In genomic region chr3:105593315-105593714, GRCh38 we compare ENCODE assay signal across 16 cellular contexts.
A peak's percentile ranks its signal among the peaks of the same experiment; 100 is the strongest.
DNase-seq lines count a peak whose midpoint lies in the region; ATAC-seq and TF ChIP-seq lines count a peak whose summit lies in the region.
"Had no signal": no experiment of that assay in that cellular context is flagged by ENCODE, and none has a peak within 500 bp of the region (broad histone marks: within the 10 kb centered on the region; RNA-seq: fewer than 3 reads in every experiment).

No MANE protein-coding gene starts in this region.

- 0 out of 2 replicates have a peak overlapping the region, but pooled peaks have one; percentile 56 for H4K91ac ChIP-seq in IMR-90 (ENCODE audit: insufficient read depth, low read depth, low read length)

- TF ChIP-seq POLR2A in IMR-90 (IDR thresholded peaks at IDR 0.05; ENCODE audit: low read depth, low read length) = no peak

- peaks cover 10% of the 10 kb centered on the region for H3K4me1 ChIP-seq in IMR-90 (ENCODE audit: control insufficient read depth, insufficient read depth, low read length)
- H3K4me1 ChIP-seq: BLaER1, Caco-2 had no signal

- ATAC-seq in IMR-90 (ENCODE audit: low read depth) (no peak), HG02642 (IDR thresholded peaks at IDR 0.05; ENCODE audit: poor library complexity, unreplicated experiment) (no peak), HG02798 (IDR thresholded peaks at IDR 0.05; ENCODE audit: poor library complexity, unreplicated experiment) (no peak)
- ATAC-seq: GM23338 had no signal

- no peak for TF ChIP-seq RAD21 in IMR-90 (IDR thresholded peaks at IDR 0.05; ENCODE audit: low read length)

- H4K5ac ChIP-seq in IMR-90 (ENCODE audit: low read depth, low read length) = no peak overlapping the region

- H2BK20ac ChIP-seq in IMR-90 (ENCODE audit: low read depth, low read length) = peak overlapping the region; percentile 93

- no peaks in the 10 kb centered on the region for H3K79me1 ChIP-seq in IMR-90 (ENCODE audit: low read depth in 1 of 2, low read length in 2 of 2)

- no peak overlapping the region; the same call in 1 of the 2 replicates for H3K27ac ChIP-seq in IMR-90 (ENCODE audit: insufficient read depth, low read length)
- H3K27ac ChIP-seq: BLaER1, HL-60 had no signal

- no peaks in the 10 kb centered on the region for H3K36me3 ChIP-seq in IMR-90 (ENCODE audit: control insufficient read depth, insufficient read depth, low read length)
- H3K36me3 ChIP-seq: BLaER1 had no signal

- peak overlapping the region; percentile 44; the same call in 2 of the 3 replicates for H2BK15ac ChIP-seq in IMR-90 (ENCODE audit: low read depth, low read length)

- no peak overlapping the region for H3K4me3 ChIP-seq in IMR-90 (ENCODE audit: insufficient read depth, low read depth, low read length)
- H3K4me3 ChIP-seq: BLaER1, GM23338 had no signal

- no peaks in the 10 kb centered on the region for H3K27me3 ChIP-seq in IMR-90 (ENCODE audit: control insufficient read depth, insufficient read depth, low read length)
- H3K27me3 ChIP-seq: BLaER1 had no signal

- H3K23ac ChIP-seq in IMR-90 (ENCODE audit: low read depth, low read length) = no peak overlapping the region

- peak overlapping the region; percentile 85; the same call in 1 of the 2 replicates for H2BK120ac ChIP-seq in IMR-90 (ENCODE audit: low read depth, low read length)

- H3K18ac ChIP-seq in IMR-90 (ENCODE audit: low read depth, low read length) = no peak overlapping the region; the same call in 1 of the 2 replicates

- in situ Hi-C loops in IMR-90 (cut with MboI; ENCODE audit: low sequenced_read_pairs) = no loop called here

- no peak overlapping the region for H2AFZ ChIP-seq in IMR-90 (replicated peaks; ENCODE audit: low read length, poor library complexity)
- H2AFZ ChIP-seq: GM23338 had no signal

- no peak overlapping the region for H3K4me2 ChIP-seq in IMR-90 (ENCODE audit: low read depth, low read length)
- H3K4me2 ChIP-seq: BLaER1, GM23338 had no signal

- WGBS in IMR-90 (ENCODE audit: extremely low coverage in 2 of 2, insufficient read length in 1 of 2), 2 experiments = 100% methylated on average over 2 of the region's 10 CpGs; no CpG with 5 or more reads in 1 of the 2 experiments

- intact Hi-C loops in IMR-90 (cut with micrococcal nuclease) = no loop called here
- intact Hi-C loops in posterior vena cava (cut with DNase I) = no loop called here

- H3K14ac ChIP-seq in IMR-90 (replicated peaks; ENCODE audit: low read depth, low read length) = no peak overlapping the region

- DNase-seq in NCI-H1436 (lab: John Stamatoyannopoulos, UW) (peak; percentile 63), NCI-H1436 treated with DMSO at 0.1 percent for 48 hours (lab: John Stamatoyannopoulos, UW) (no peak), IMR-90 (no peak), NCI-H2171 treated with DMSO at 0.1 percent for 48 hours (lab: John Stamatoyannopoulos, UW) (peak; percentile 6), posterior vena cava (ENCODE audit: low spot score) (peak; percentile 72)
- DNase-seq: 8988T; AML-193; Caco-2; CD8-positive, alpha-beta memory T cell; H7; KBM-7 had no signal

- H4K8ac ChIP-seq in IMR-90 (ENCODE audit: low read depth in 2 of 2, low read length in 2 of 2) = peak overlapping the region in 1 of 2 experiments; percentile 20; a peak in 1 of 4 replicates

- H3K9me3 ChIP-seq in IMR-90 (ENCODE audit: control insufficient read depth, insufficient read depth, low read length) = no peaks in the 10 kb centered on the region
- H3K9me3 ChIP-seq: BLaER1 had no signal

- no peak overlapping the region for H2AK9ac ChIP-seq in IMR-90 (replicated peaks; ENCODE audit: low read depth, low read length, poor library complexity)

- no peak overlapping the region for H3K9ac ChIP-seq in IMR-90 (ENCODE audit: low read depth, low read length)
- H3K9ac ChIP-seq: BLaER1 had no signal

- H3K56ac ChIP-seq in IMR-90 (ENCODE audit: extremely low read depth, insufficient read depth, low read length) = no peak overlapping the region; the same call in 1 of the 2 replicates

- peak overlapping the region; percentile 70; the same call in 1 of the 2 replicates for H3K4ac ChIP-seq in IMR-90 (ENCODE audit: low read depth, low read length)

- H2AK5ac ChIP-seq in IMR-90 (ENCODE audit: low read depth, low read length) = peak overlapping the region; percentile 74

- peaks cover 3% of the 10 kb centered on the region; the same call in 1 of the 2 replicates for H3K9me1 ChIP-seq in IMR-90 (ENCODE audit: insufficient read depth, low read length)

- H2BK5ac ChIP-seq in IMR-90 (ENCODE audit: low read depth, low read length, poor library complexity, severe bottlenecking) = peak overlapping the region; percentile 89

- TF ChIP-seq CTCF in IMR-90 (conservative IDR thresholded peaks at IDR 0.05; ENCODE audit: low read depth, low read length) = no peak

- H4K20me1 ChIP-seq in IMR-90 (ENCODE audit: insufficient read depth, low read length) = no peaks in the 10 kb centered on the region
- H4K20me1 ChIP-seq: BLaER1 had no signal

- BruUV-seq in IMR-90 (replicated peaks; lab: Mats Ljungman, UMichigan) = no TSS peak

- dilution Hi-C loops in IMR-90 (cut with HindIII; ENCODE audit: low sequenced_read_pairs, unreplicated experiment) = no loop called here

- CTCF ChIA-PET in IMR-90 (lab: Yijun Ruan, JAX) = no interaction called here

- POLR2A ChIA-PET in IMR-90 (lab: Charles Lee; ENCODE audit: unreplicated experiment) = no interaction called here

TF ChIP-seq in IMR-90, 13 proteins besides CTCF, POLR2A, EP300 and RAD21:
- TF ChIP-seq MAZ (IDR thresholded peaks at IDR 0.05; ENCODE audit: borderline replicate concordance, low read depth, low read length) (no peak), CHD1 (IDR thresholded peaks at IDR 0.05; ENCODE audit: low read depth, low read length) (no peak), SMC3 (IDR thresholded peaks at IDR 0.05; ENCODE audit: low read depth, low read length) (no peak), RFX5 (IDR thresholded peaks at IDR 0.05; ENCODE audit: low read depth, low read length) (no peak), RCOR1 (IDR thresholded peaks at IDR 0.05; ENCODE audit: insufficient replicate concordance, low read length) (no peak), FOS (IDR thresholded peaks at IDR 0.05; ENCODE audit: low read depth, low read length) (no peak)
TF ChIP-seq in IMR-90: peak in this region for 0.

Comparison
In these comparisons a context has a peak if more than half of its experiments do, and no peak if none do; other contexts are left out.
1. DNase-seq: peak in NCI-H1436 (single experiment), NCI-H2171 treated with DMSO at 0.1 percent for 48 hours (single experiment) and posterior vena cava (single experiment); none in NCI-H1436 treated with DMSO at 0.1 percent for 48 hours (single experiment) and IMR-90 (single experiment).